20 cellular contexts compared by ENCODE assay signal in the genomic region with DNA sequence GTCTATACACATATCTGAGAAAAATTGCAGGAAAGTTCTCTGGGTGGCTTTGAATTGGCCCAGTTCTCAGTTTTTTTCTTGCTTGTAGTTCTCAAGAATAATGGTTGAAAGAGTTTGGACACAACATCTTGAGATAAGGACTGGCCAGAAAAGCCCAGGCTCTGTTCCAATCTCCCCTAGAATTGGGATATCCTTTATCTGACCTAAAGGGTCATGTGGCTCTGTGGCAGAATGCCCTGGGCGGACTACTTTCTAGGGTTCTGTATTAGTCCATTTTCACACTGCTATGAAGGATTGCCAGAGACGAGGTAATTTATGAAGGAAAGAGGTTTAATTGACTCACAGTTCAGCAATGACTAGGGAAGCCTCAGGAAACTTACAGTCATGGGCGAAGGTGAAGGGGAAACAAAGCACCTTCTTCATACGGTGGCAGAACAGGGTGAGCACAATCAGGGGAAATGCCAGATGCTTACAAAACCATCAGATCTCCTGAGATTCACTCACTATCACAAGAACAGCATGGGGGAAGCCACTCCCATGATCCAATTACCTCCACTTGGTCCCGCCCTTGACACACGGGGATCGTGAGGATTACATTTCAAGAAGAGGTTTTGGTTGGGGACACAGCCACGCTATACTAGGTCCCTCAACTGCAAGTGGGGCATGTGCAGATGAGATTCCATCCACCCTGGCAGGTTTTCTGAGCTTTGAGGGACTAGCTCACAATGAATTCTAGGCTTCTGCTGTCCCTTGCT.
DNase-seq lines count a peak whose midpoint lies in the region; ATAC-seq and TF ChIP-seq lines count a peak whose summit lies in the region.
"Had no signal": no experiment of that assay in that cellular context is flagged by ENCODE, and none has a peak within 500 bp of the region (broad histone marks: within the 10 kb centered on the region; RNA-seq: fewer than 3 reads in every experiment).

No MANE protein-coding gene starts in this region.

- TF ChIP-seq CTCF in heart right ventricle (IDR thresholded peaks at IDR 0.05) (no peak), WTC11 (IDR thresholded peaks at IDR 0.05) (no peak)

- H3K4me3 Mint-ChIP-seq in WTC11 = no peak overlapping the region
- H3K4me3 Mint-ChIP-seq: CD8-positive, alpha-beta memory T cell; IgD-negative memory B cell had no signal

- H3K36me3 ChIP-seq in heart right ventricle (no peaks in the 10 kb centered on the region), aorta (ENCODE audit: control insufficient read depth in 1 of 2, insufficient read depth in 2 of 2, low read length in 1 of 2) (no peaks in the 10 kb centered on the region)

- peak; percentile 58 for DNase-seq in Right ventricle myocardium inferior (ENCODE audit: missing footprints)
- no peak for DNase-seq in heart right ventricle
- peak; percentile 26 for DNase-seq in WTC11 (ENCODE audit: low spot score)
- DNase-seq in right cardiac atrium = peak; percentile 31 to 93 (median 77)
- peak in 1 of 2 donors; percentile 43 for DNase-seq in aorta
- DNase-seq in SK-N-DZ (ENCODE audit: low spot score) = no peak
- DNase-seq in GF-D8 (lab: John Stamatoyannopoulos, UW) = no peak
- DNase-seq: Calu3; CD8-positive, alpha-beta memory T cell; DMS153; NCI-H1105; NCI-H146; NCI-H2029 treated with DMSO at 0.1 percent for 48 hours; NCI-H69; PC-9; RPMI8226; SIG-M5 had no signal

- H3K9me3 ChIP-seq in heart right ventricle = peaks cover 0 to 21% (median 10%) of the 10 kb centered on the region in 11 donors
- no peaks in the 10 kb centered on the region for H3K9me3 ChIP-seq in right cardiac atrium (ENCODE audit: control insufficient read depth, low read length)
- H3K9me3 ChIP-seq in aorta (ENCODE audit: control insufficient read depth, low read length) = no peaks in the 10 kb centered on the region

- H3K4me1 ChIP-seq in heart right ventricle (peaks cover 0 to 10% (median 0%) of the 10 kb centered on the region in 9 donors), right cardiac atrium (ENCODE audit: control insufficient read depth, insufficient read depth, low read length) (no peaks in the 10 kb centered on the region), aorta (ENCODE audit: control insufficient read depth in 1 of 2, insufficient read depth in 2 of 2, low read length in 2 of 2) (no peaks in the 10 kb centered on the region)

- H3K27me3 ChIP-seq in heart right ventricle = no peaks in the 10 kb centered on the region
- H3K27me3 ChIP-seq in right cardiac atrium (ENCODE audit: control insufficient read depth, insufficient read depth) = no peaks in the 10 kb centered on the region
- H3K27me3 ChIP-seq in aorta (ENCODE audit: control insufficient read depth in 1 of 2, insufficient read depth in 2 of 2, low read length in 1 of 2) = no peaks in the 10 kb centered on the region

- CTCF ChIA-PET in WTC11 (lab: Charles Lee) = no interaction called here

- POLR2A ChIA-PET in WTC11 (lab: Charles Lee) = no interaction called here

- intact Hi-C loops in Right ventricle myocardium inferior (cut with DNase I) (no loop called here), heart right ventricle (cut with DNase I) (no loop called here), right cardiac atrium (cut with DNase I) (no loop called here), aorta (cut with DNase I) (no loop called here)

- ATAC-seq in Right ventricle myocardium inferior (peak; percentile 57), heart right ventricle (no peak), WTC11 (peak; percentile 73), right cardiac atrium (peak; percentile 55 to 88), aorta (ENCODE audit: low FRiP score) (peak; percentile 59)
- no peak for ATAC-seq in activated CD4-positive, CD25-positive, alpha-beta regulatory T cell treated with anti-CD3 and anti-CD28 coated beads, Interleukin-2, amount 50 U/mL, for 24 hours

- H3K27me3 Mint-ChIP-seq in WTC11 (ENCODE audit: low read depth) = no peaks in the 10 kb centered on the region
- H3K27me3 Mint-ChIP-seq: CD8-positive, alpha-beta memory T cell; IgD-negative memory B cell had no signal

- no peak overlapping the region for H3K27ac ChIP-seq in heart right ventricle
- no peak overlapping the region for H3K27ac ChIP-seq in right cardiac atrium (ENCODE audit: low read length)
- H3K27ac ChIP-seq in aorta (ENCODE audit: low read depth in 1 of 2, low read length in 2 of 2) = no peak overlapping the region
- H3K27ac ChIP-seq: C4-2B, PC-9 had no signal

- peaks cover 33% of the 10 kb centered on the region for H3K9me3 Mint-ChIP-seq in WTC11

- WGBS in heart right ventricle, 2 donors = 70 to 80% methylated on average over 8 of the region's 8 CpGs
- 70% methylated on average over 8 of the region's 8 CpGs for WGBS in right cardiac atrium
- WGBS in aorta, 2 donors = 78 to 82% methylated on average over 8 of the region's 8 CpGs

- H3K4me1 Mint-ChIP-seq in WTC11 = peaks cover 15% of the 10 kb centered on the region
- H3K4me1 Mint-ChIP-seq: CD8-positive, alpha-beta memory T cell; IgD-negative memory B cell had no signal

- H3K4me3 ChIP-seq in heart right ventricle = no peak overlapping the region
- no peak overlapping the region for H3K4me3 ChIP-seq in right cardiac atrium (ENCODE audit: low read length)
- H3K4me3 ChIP-seq in aorta (ENCODE audit: low read length in 2 of 2) = no peak overlapping the region
- H3K4me3 ChIP-seq: PC-9 had no signal

- H3K36me3 Mint-ChIP-seq in WTC11 = peaks cover 14% of the 10 kb centered on the region
- H3K36me3 Mint-ChIP-seq: CD8-positive, alpha-beta memory T cell had no signal

- no peak overlapping the region for H3K27ac Mint-ChIP-seq in WTC11
- H3K27ac Mint-ChIP-seq: CD8-positive, alpha-beta memory T cell; IgD-negative memory B cell had no signal

TF ChIP-seq in WTC11, 78 proteins besides CTCF, POLR2A, EP300 and RAD21:
- TF ChIP-seq JUN (CRISPR knock-in tag; IDR thresholded peaks at IDR 0.05) = no peak
- TF ChIP-seq, protein P1, sequence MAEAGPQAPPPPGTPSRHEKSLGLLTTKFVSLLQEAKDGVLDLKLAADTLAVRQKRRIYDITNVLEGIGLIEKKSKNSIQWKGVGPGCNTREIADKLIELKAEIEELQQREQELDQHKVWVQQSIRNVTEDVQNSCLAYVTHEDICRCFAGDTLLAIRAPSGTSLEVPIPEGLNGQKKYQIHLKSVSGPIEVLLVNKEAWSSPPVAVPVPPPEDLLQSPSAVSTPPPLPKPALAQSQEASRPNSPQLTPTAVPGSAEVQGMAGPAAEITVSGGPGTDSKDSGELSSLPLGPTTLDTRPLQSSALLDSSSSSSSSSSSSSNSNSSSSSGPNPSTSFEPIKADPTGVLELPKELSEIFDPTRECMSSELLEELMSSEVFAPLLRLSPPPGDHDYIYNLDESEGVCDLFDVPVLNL (CRISPR knock-in tag; IDR thresholded peaks at IDR 0.05; ENCODE audit: borderline replicate concordance, low read depth) = no peak

Comparison
In these comparisons a context has a peak if more than half of its experiments do, and no peak if none do; other contexts are left out.
1. ATAC-seq: peak in Right ventricle myocardium inferior (single experiment), WTC11 (single experiment), right cardiac atrium (2 of 2) and aorta (single experiment); none in heart right ventricle (0 of 8) and activated CD4-positive, CD25-positive, alpha-beta regulatory T cell treated with anti-CD3 and anti-CD28 coated beads, Interleukin-2, amount 50 U/mL, for 24 hours (0 of 2).
2. DNase-seq: peak in Right ventricle myocardium inferior (single experiment), WTC11 (single experiment) and right cardiac atrium (3 of 3); none in heart right ventricle (0 of 2), SK-N-DZ (single experiment) and GF-D8 (single experiment).